18 cellular contexts compared by ENCODE assay signal in the genomic region with DNA sequence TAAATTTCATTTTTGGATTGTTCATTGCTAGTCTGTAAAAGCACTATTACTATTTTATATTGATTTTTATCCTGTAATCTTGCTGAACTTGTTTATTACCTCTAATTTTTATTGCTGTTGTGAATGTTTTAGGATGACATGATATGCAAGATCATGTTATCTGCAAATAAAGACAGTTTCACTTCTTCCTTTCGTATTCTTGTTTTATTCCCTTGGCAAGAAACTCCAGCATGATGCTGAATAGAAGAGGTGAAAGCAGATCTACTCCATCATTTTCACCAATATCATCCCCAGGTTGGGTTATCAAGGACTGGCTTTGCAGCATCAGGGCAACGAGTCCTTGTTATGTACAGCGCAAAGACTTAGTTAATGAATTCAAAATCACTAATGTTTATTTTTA. TPM values are rescaled to one million over a fixed set of nuclear protein-coding genes. Genes with fewer than 3 reads are reported as not detected.
"Had no signal": no experiment of that assay in that cellular context is flagged by ENCODE, and none has a peak within 500 bp of the region (broad histone marks: within the 10 kb centered on the region; RNA-seq: fewer than 3 reads in every experiment).

No MANE protein-coding gene starts in this region.

- H3K36me3 ChIP-seq: breast epithelium, esophagus squamous epithelium, right atrium auricular region had no signal

- DNase-seq: activated CD4-positive, alpha-beta T cell treated with anti-CD3 and anti-CD28 coated beads for 4 hours; activated CD8-positive, alpha-beta memory T cell treated with anti-CD3 and anti-CD28 coated beads, Interleukin-2, amount 50 U/mL, for 4 hours; activated CD8-positive, alpha-beta T cell treated with anti-CD3 and anti-CD28 coated beads for 36 hours; activated naive CD8-positive, alpha-beta T cell treated with anti-CD3 and anti-CD28 coated beads, Interleukin-2, amount 10 ng/mL, durations not matched to agents 7 days and 5 days; activated T-cell treated with anti-CD3 and anti-CD28 coated beads, Interleukin-2, amount 50 U/mL, for 72 hours; anterior cingulate cortex; esophagus squamous epithelium; foreskin fibroblast; left cardiac atrium; naive thymus-derived CD8-positive, alpha-beta T cell; stimulated activated CD4-positive, alpha-beta T cell treated with anti-CD3 and anti-CD28 coated beads, Interleukin-4, amount 100 ng/mL, for 4 hours had no signal

- H3K27me3 Mint-ChIP-seq: activated CD8-positive, alpha-beta T cell treated with anti-CD3 and anti-CD28 coated beads for 36 hours; activated naive CD8-positive, alpha-beta T cell treated with anti-CD3 and anti-CD28 coated beads, Interleukin-2, amount 10 ng/mL, durations not matched to agents 7 days and 5 days; naive thymus-derived CD8-positive, alpha-beta T cell had no signal

- H3K36me3 Mint-ChIP-seq: naive thymus-derived CD8-positive, alpha-beta T cell had no signal

- H3K27ac ChIP-seq: breast epithelium, esophagus squamous epithelium, right atrium auricular region, VCaP had no signal

- H3K4me3 ChIP-seq: breast epithelium, esophagus squamous epithelium, lung, right atrium auricular region, skin epidermis had no signal

- H3K27me3 ChIP-seq: breast epithelium, esophagus squamous epithelium, right atrium auricular region had no signal

- H3K4me1 ChIP-seq: breast epithelium, right atrium auricular region had no signal

- H3K9me3 ChIP-seq: breast epithelium, esophagus squamous epithelium, right atrium auricular region had no signal

- H3K4me3 Mint-ChIP-seq: activated CD8-positive, alpha-beta T cell treated with anti-CD3 and anti-CD28 coated beads for 36 hours; activated naive CD8-positive, alpha-beta T cell treated with anti-CD3 and anti-CD28 coated beads, Interleukin-2, amount 10 ng/mL, durations not matched to agents 7 days and 5 days had no signal

RNA-seq across cellular contexts. Expression of a gene that starts 2.7 kb away (rescaled TPM):
- total RNA-seq: cerebellum, right atrium auricular region, urinary bladder had no signal
